15 cellular contexts compared by ENCODE assay signal in genomic region chr11:131809203-131809948, GRCh38.
"Had no signal": no experiment of that assay in that cellular context is flagged by ENCODE, and none has a peak within 500 bp of the region (broad histone marks: within the 10 kb centered on the region; RNA-seq: fewer than 3 reads in every experiment).

No MANE protein-coding gene starts in this region.

- H3K9me3 ChIP-seq: thyroid gland, uterus had no signal

- DNase-seq: activated gamma-delta T cell; activated T-cell treated with anti-CD3 and anti-CD28 coated beads, Interleukin-2, amount 50 U/mL, for 48 hours; brain microvascular endothelial cell; cerebellar nuclear complex; dermis blood vessel endothelial cell; foreskin melanocyte; stimulated activated CD4-positive, alpha-beta T cell treated with anti-CD3 and anti-CD28 coated beads, Interleukin-15, amount 100 ng/mL, for 24 hours; stimulated activated CD4-positive, alpha-beta T cell treated with anti-CD3 and anti-CD28 coated beads, Interleukin-4, amount 100 ng/mL, for 4 hours; T-helper 2 cell; thyroid gland; uterus had no signal

- H3K27ac Mint-ChIP-seq: activated naive CD8-positive, alpha-beta T cell; nephron had no signal

- H3K27me3 ChIP-seq: brain microvascular endothelial cell, thyroid gland, uterus had no signal

- H3K9me3 Mint-ChIP-seq: nephron had no signal

- ATAC-seq: activated CD4-positive, CD25-positive, alpha-beta regulatory T cell treated with anti-CD3 and anti-CD28 coated beads, Interleukin-2, amount 50 U/mL, for 24 hours; left lobe of liver had no signal

- H3K4me3 ChIP-seq: thyroid gland, uterus had no signal

- H3K4me3 Mint-ChIP-seq: activated naive CD8-positive, alpha-beta T cell; nephron had no signal

- H3K27ac ChIP-seq: brain microvascular endothelial cell, thyroid gland, uterus had no signal

- H3K36me3 Mint-ChIP-seq: activated naive CD8-positive, alpha-beta T cell had no signal

- H3K27me3 Mint-ChIP-seq: activated naive CD8-positive, alpha-beta T cell had no signal
